7 cellular contexts compared by ENCODE assay signal in genomic region chr7:27392477-27392876, GRCh38.
"Had no signal": no experiment of that assay in that cellular context is flagged by ENCODE, and none has a peak within 500 bp of the region (broad histone marks: within the 10 kb centered on the region; RNA-seq: fewer than 3 reads in every experiment).

No MANE protein-coding gene starts in this region.

- H3K4me2 ChIP-seq: GM23338 had no signal

- ATAC-seq: GM23338 had no signal

- FAIRE-seq: H1, H54 had no signal

- H2AFZ ChIP-seq: GM23338 had no signal

- H3K27ac ChIP-seq: HL-60 had no signal

- DNase-seq: H9, HCEC 1CT, KG1 had no signal

- H3K4me3 ChIP-seq: GM23338 had no signal
